In the genomic region with DNA sequence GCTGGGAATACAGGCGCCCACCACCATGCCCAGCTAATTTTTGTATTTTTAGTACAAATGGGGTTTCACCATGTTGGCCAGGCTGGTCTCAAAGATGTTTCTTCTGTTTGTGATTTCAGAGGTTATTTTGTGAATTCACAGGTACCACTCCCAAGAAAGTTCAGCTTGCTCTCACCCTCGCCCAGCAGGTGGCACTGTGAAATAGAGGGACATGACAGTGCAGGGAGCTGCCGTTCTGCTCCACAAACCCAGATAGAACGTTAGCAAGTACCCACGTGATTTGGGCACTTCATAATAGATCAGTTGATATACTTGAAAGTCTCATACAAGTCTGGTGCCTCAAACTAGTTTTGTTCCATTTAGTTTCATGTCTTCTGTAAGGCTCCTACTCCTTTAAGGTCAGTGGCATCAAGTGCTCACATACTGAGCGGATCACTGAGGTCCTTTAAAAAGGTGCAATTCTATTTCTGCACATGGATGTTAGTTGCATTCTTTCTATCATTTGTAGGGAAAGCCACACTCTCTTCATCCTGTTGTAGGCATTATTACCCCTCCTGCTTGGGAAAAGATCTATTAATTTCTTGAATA, we compare ENCODE assay signal across 8 cellular contexts. TPM values are rescaled to one million over a fixed set of nuclear protein-coding genes. Genes with fewer than 3 reads are reported as not detected.
DNase-seq lines count a peak whose midpoint lies in the region; ATAC-seq and TF ChIP-seq lines count a peak whose summit lies in the region.

No MANE protein-coding gene starts in this region.

- no peak overlapping the region for H3K9ac ChIP-seq in smooth muscle cell (ENCODE audit: low read depth)

- peaks cover 32% of the 10 kb centered on the region for H3K4me1 ChIP-seq in smooth muscle cell (ENCODE audit: low read depth)

- H3K9me3 ChIP-seq in smooth muscle cell (replicated peaks; ENCODE audit: low read depth), result no peaks in the 10 kb centered on the region

- H3K27ac ChIP-seq in smooth muscle cell (ENCODE audit: low read depth), result peak overlapping the region; percentile 98

- no peaks in the 10 kb centered on the region for H3K27me3 ChIP-seq in smooth muscle cell (ENCODE audit: low read depth)

- DNase-seq in NCI-H187 treated with DMSO at 0.1 percent for 48 hours (lab: John Stamatoyannopoulos, UW) (peak; percentile 17), T-helper 9 cell (peak; percentile 64), astrocyte of the cerebellum (ENCODE audit: low read depth) (peak; percentile 59), hypothalamus (lab: John Stamatoyannopoulos, UW) (peak in 37 of 51 donors; percentile 1 to 66 (median 23)), smooth muscle cell (lab: John Stamatoyannopoulos, UW; ENCODE audit: unreplicated experiment) (no peak), NCI-H226 (no peak)

- no peak overlapping the region for H3K4me2 ChIP-seq in smooth muscle cell

- no peaks in the 10 kb centered on the region for H4K20me1 ChIP-seq in smooth muscle cell (ENCODE audit: low read depth)

- 29% methylated on average over 6 of the region's 6 CpGs for WGBS in smooth muscle cell (ENCODE audit: low lambda C conversion rate)

- H3K79me2 ChIP-seq in smooth muscle cell (ENCODE audit: low read depth), result no peaks in the 10 kb centered on the region

- peak; percentile 72 for ATAC-seq in HG02759 (IDR thresholded peaks at IDR 0.05; ENCODE audit: unreplicated experiment)

- H3K4me3 ChIP-seq in GM12875 (ENCODE audit: low read depth, low read length) (no peak overlapping the region), astrocyte of the cerebellum (ENCODE audit: low read depth, low read length) (no peak overlapping the region), smooth muscle cell (no peak overlapping the region)

- no peak overlapping the region for H2AFZ ChIP-seq in smooth muscle cell (ENCODE audit: low read depth)

- TF ChIP-seq CTCF in GM12875 (IDR thresholded peaks at IDR 0.05; ENCODE audit: borderline replicate concordance, insufficient read depth, low read depth, low read length), result peak; percentile 74; the same call in 1 of the 2 replicates
- peak; percentile 64 for TF ChIP-seq CTCF in astrocyte of the cerebellum (IDR thresholded peaks at IDR 0.05; ENCODE audit: low read depth, low read length, missing control alignments)
- peak; percentile 75 for TF ChIP-seq CTCF in smooth muscle cell (IDR thresholded peaks at IDR 0.05; ENCODE audit: borderline replicate concordance, insufficient read depth, poor library complexity, severe bottlenecking)

- H3K36me3 ChIP-seq in smooth muscle cell (ENCODE audit: low read depth), result no peaks in the 10 kb centered on the region

- H3F3A ChIP-seq in smooth muscle cell (ENCODE audit: low read depth), result peaks cover 34% of the 10 kb centered on the region

- in situ Hi-C loops in astrocyte of the cerebellum (cut with HindIII; ENCODE audit: low sequenced_read_pairs), result no loop called here

RNA-seq across cellular contexts. Expression of a gene that starts 45.4 kb away (rescaled TPM):
- 104 and 115 TPM in 2 replicates for total RNA-seq in smooth muscle cell
- 56.2 and 94.3 TPM in 2 replicates for polyA plus RNA-seq in smooth muscle cell

Comparison
In these comparisons a context has a peak if more than half of its experiments do, and no peak if none do; other contexts are left out.
1. DNase-seq: peak in NCI-H187 treated with DMSO at 0.1 percent for 48 hours (single experiment), T-helper 9 cell (single experiment), astrocyte of the cerebellum (single experiment) and hypothalamus (37 of 51); none in smooth muscle cell (single experiment) and NCI-H226 (single experiment).
2. Peak in every context shown above with its lines, with median percentiles within 50 percentile points of each other: CTCF ChIP-seq.